1 cellular context compared by ENCODE assay signal in the genomic region with DNA sequence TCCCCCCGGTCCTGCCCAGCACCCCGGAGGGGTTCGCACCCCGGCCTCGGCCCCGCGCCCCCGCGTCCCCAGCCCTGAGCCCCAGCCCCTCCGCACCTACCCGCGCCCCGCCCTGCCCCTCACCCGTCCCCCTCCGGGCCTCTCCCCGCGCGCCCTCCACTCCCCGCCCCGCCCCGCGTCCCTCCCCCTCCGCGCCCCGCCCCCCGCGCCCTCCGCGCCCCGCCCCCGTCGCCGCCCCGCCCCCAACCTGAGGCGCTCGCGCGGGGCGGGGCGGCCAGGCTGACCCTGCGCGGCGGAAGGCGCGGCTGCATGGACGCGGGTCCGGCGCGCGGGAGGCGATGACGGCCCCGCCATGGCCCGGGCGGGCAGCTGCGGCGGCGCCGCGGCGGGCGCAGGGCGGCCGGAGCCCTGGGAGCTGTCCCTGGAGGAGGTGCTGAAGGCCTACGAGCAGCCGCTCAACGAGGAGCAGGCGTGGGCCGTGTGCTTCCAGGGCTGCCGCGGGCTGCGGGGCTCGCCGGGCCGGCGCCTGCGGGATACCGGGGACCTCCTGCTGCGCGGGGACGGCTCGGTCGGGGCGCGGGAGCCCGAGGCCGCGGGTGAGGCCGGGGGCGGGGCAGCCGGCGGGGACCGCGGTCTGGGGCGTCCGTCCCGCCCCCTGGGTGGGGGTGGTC.
TF ChIP-seq lines count a peak whose summit lies in the region.

A gene with protein sequence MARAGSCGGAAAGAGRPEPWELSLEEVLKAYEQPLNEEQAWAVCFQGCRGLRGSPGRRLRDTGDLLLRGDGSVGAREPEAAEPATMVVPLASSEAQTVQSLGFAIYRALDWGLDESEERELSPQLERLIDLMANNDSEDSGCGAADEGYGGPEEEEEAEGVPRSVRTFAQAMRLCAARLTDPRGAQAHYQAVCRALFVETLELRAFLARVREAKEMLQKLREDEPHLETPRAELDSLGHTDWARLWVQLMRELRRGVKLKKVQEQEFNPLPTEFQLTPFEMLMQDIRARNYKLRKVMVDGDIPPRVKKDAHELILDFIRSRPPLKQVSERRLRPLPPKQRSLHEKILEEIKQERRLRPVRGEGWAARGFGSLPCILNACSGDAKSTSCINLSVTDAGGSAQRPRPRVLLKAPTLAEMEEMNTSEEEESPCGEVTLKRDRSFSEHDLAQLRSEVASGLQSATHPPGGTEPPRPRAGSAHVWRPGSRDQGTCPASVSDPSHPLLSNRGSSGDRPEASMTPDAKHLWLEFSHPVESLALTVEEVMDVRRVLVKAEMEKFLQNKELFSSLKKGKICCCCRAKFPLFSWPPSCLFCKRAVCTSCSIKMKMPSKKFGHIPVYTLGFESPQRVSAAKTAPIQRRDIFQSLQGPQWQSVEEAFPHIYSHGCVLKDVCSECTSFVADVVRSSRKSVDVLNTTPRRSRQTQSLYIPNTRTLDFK (plus strand): TSS at position 277 of the 671 bp plus-strand sequence. CDS start 76 bp downstream, at position 353.

TF ChIP-seq in GM12878, 131 proteins besides CTCF, POLR2A, EP300 and RAD21 (continued from another document and continues in another):
- peak; percentile 57; the same call in 1 of the 2 replicates for TF ChIP-seq LARP7 (IDR thresholded peaks at IDR 0.05)
- no peak for TF ChIP-seq RELA (IDR thresholded peaks at IDR 0.05; ENCODE audit: borderline replicate concordance, partially characterized antibody)
- no peak for TF ChIP-seq ZNF207 (IDR thresholded peaks at IDR 0.05; ENCODE audit: borderline replicate concordance)
- 0 out of 2 replicates have a peak, but pooled peaks have one; percentile 33 for TF ChIP-seq RCOR1 (conservative IDR thresholded peaks at IDR 0.05; ENCODE audit: low read depth, low read length)
- TF ChIP-seq HDAC6 (IDR thresholded peaks at IDR 0.05; ENCODE audit: unreplicated experiment), result no peak
- peak; percentile 28; the same call in 1 of the 2 replicates for TF ChIP-seq BACH1 (IDR thresholded peaks at IDR 0.05; ENCODE audit: borderline replicate concordance)
- peak; percentile 64; the same call in 1 of the 2 replicates for TF ChIP-seq SIN3A (IDR thresholded peaks at IDR 0.05; ENCODE audit: low read depth, low read length)
- no peak for TF ChIP-seq CREB1 (IDR thresholded peaks at IDR 0.05; ENCODE audit: low read depth)
- TF ChIP-seq POU2F2 (IDR thresholded peaks at IDR 0.05; ENCODE audit: borderline replicate concordance, low read depth, low read length), result no peak
- 0 out of 2 replicates have a peak, but pooled peaks have one; percentile 22 for TF ChIP-seq NR2F1 (conservative IDR thresholded peaks at IDR 0.05)
- TF ChIP-seq, protein P1, sequence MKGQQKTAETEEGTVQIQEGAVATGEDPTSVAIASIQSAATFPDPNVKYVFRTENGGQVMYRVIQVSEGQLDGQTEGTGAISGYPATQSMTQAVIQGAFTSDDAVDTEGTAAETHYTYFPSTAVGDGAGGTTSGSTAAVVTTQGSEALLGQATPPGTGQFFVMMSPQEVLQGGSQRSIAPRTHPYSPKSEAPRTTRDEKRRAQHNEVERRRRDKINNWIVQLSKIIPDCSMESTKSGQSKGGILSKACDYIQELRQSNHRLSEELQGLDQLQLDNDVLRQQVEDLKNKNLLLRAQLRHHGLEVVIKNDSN (IDR thresholded peaks at IDR 0.05; ENCODE audit: borderline replicate concordance, extremely low read length, insufficient read depth, low read depth, low read length), result no peak
- TF ChIP-seq, protein P2, sequence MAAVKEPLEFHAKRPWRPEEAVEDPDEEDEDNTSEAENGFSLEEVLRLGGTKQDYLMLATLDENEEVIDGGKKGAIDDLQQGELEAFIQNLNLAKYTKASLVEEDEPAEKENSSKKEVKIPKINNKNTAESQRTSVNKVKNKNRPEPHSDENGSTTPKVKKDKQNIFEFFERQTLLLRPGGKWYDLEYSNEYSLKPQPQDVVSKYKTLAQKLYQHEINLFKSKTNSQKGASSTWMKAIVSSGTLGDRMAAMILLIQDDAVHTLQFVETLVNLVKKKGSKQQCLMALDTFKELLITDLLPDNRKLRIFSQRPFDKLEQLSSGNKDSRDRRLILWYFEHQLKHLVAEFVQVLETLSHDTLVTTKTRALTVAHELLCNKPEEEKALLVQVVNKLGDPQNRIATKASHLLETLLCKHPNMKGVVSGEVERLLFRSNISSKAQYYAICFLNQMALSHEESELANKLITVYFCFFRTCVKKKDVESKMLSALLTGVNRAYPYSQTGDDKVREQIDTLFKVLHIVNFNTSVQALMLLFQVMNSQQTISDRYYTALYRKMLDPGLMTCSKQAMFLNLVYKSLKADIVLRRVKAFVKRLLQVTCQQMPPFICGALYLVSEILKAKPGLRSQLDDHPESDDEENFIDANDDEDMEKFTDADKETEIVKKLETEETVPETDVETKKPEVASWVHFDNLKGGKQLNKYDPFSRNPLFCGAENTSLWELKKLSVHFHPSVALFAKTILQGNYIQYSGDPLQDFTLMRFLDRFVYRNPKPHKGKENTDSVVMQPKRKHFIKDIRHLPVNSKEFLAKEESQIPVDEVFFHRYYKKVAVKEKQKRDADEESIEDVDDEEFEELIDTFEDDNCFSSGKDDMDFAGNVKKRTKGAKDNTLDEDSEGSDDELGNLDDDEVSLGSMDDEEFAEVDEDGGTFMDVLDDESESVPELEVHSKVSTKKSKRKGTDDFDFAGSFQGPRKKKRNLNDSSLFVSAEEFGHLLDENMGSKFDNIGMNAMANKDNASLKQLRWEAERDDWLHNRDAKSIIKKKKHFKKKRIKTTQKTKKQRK (IDR thresholded peaks at IDR 0.05; ENCODE audit: low read depth, low read length), result no peak
- TF ChIP-seq SMARCA5 (IDR thresholded peaks at IDR 0.05), result peak; percentile 31; the same call in 1 of the 2 replicates
- peak; percentile 89 for TF ChIP-seq ZSCAN29 (IDR thresholded peaks at IDR 0.05)
- TF ChIP-seq SREBF1 (IDR thresholded peaks at IDR 0.05; ENCODE audit: low read length), result no peak
- no peak for TF ChIP-seq SMAD5 (IDR thresholded peaks at IDR 0.05; ENCODE audit: low read depth)
- no peak for TF ChIP-seq ZZZ3 (IDR thresholded peaks at IDR 0.05; ENCODE audit: control insufficient read depth, insufficient read length, low read depth)
- TF ChIP-seq MEF2A (IDR thresholded peaks at IDR 0.05; ENCODE audit: insufficient read depth, low read depth, low read length), result no peak
- TF ChIP-seq ZNF384 (IDR thresholded peaks at IDR 0.05; ENCODE audit: borderline replicate concordance, low read depth, low read length), result no peak
- no peak for TF ChIP-seq ZNF217 (IDR thresholded peaks at IDR 0.05)
- TF ChIP-seq, protein P3, sequence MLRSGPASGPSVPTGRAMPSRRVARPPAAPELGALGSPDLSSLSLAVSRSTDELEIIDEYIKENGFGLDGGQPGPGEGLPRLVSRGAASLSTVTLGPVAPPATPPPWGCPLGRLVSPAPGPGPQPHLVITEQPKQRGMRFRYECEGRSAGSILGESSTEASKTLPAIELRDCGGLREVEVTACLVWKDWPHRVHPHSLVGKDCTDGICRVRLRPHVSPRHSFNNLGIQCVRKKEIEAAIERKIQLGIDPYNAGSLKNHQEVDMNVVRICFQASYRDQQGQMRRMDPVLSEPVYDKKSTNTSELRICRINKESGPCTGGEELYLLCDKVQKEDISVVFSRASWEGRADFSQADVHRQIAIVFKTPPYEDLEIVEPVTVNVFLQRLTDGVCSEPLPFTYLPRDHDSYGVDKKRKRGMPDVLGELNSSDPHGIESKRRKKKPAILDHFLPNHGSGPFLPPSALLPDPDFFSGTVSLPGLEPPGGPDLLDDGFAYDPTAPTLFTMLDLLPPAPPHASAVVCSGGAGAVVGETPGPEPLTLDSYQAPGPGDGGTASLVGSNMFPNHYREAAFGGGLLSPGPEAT (IDR thresholded peaks at IDR 0.05; ENCODE audit: low read depth), result no peak
- no peak for TF ChIP-seq CEBPB (IDR thresholded peaks at IDR 0.05; ENCODE audit: borderline replicate concordance in 1 of 2, low read depth in 2 of 2, low read length in 2 of 2)
- TF ChIP-seq, protein P4, sequence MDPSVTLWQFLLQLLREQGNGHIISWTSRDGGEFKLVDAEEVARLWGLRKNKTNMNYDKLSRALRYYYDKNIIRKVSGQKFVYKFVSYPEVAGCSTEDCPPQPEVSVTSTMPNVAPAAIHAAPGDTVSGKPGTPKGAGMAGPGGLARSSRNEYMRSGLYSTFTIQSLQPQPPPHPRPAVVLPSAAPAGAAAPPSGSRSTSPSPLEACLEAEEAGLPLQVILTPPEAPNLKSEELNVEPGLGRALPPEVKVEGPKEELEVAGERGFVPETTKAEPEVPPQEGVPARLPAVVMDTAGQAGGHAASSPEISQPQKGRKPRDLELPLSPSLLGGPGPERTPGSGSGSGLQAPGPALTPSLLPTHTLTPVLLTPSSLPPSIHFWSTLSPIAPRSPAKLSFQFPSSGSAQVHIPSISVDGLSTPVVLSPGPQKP (IDR thresholded peaks at IDR 0.05; ENCODE audit: low read depth, low read length), result no peak
- TF ChIP-seq SREBF2 (IDR thresholded peaks at IDR 0.05; ENCODE audit: low read length), result no peak
- TF ChIP-seq MYC (IDR thresholded peaks at IDR 0.05; ENCODE audit: insufficient read depth, insufficient read length, insufficient replicate concordance, low read length, severe bottlenecking), result no peak
- no peak for TF ChIP-seq RFX5 (IDR thresholded peaks at IDR 0.05; ENCODE audit: low read depth, low read length)
- TF ChIP-seq, protein P5, sequence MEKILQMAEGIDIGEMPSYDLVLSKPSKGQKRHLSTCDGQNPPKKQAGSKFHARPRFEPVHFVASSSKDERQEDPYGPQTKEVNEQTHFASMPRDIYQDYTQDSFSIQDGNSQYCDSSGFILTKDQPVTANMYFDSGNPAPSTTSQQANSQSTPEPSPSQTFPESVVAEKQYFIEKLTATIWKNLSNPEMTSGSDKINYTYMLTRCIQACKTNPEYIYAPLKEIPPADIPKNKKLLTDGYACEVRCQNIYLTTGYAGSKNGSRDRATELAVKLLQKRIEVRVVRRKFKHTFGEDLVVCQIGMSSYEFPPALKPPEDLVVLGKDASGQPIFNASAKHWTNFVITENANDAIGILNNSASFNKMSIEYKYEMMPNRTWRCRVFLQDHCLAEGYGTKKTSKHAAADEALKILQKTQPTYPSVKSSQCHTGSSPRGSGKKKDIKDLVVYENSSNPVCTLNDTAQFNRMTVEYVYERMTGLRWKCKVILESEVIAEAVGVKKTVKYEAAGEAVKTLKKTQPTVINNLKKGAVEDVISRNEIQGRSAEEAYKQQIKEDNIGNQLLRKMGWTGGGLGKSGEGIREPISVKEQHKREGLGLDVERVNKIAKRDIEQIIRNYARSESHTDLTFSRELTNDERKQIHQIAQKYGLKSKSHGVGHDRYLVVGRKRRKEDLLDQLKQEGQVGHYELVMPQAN (conservative IDR thresholded peaks at IDR 0.05), result peak; percentile 72; the same call in 1 of the 2 replicates
- TF ChIP-seq RB1 (IDR thresholded peaks at IDR 0.05; ENCODE audit: borderline replicate concordance), result no peak
- TF ChIP-seq BHLHE40 (IDR thresholded peaks at IDR 0.05; ENCODE audit: borderline replicate concordance in 1 of 2, low read depth in 2 of 2, low read length in 1 of 2), result peak in 1 of 2 experiments; percentile 58; a peak in 2 of 4 replicates
- TF ChIP-seq SPI1 (IDR thresholded peaks at IDR 0.05; ENCODE audit: borderline replicate concordance, insufficient read depth, low read depth, low read length), result no peak
- TF ChIP-seq, protein P6, sequence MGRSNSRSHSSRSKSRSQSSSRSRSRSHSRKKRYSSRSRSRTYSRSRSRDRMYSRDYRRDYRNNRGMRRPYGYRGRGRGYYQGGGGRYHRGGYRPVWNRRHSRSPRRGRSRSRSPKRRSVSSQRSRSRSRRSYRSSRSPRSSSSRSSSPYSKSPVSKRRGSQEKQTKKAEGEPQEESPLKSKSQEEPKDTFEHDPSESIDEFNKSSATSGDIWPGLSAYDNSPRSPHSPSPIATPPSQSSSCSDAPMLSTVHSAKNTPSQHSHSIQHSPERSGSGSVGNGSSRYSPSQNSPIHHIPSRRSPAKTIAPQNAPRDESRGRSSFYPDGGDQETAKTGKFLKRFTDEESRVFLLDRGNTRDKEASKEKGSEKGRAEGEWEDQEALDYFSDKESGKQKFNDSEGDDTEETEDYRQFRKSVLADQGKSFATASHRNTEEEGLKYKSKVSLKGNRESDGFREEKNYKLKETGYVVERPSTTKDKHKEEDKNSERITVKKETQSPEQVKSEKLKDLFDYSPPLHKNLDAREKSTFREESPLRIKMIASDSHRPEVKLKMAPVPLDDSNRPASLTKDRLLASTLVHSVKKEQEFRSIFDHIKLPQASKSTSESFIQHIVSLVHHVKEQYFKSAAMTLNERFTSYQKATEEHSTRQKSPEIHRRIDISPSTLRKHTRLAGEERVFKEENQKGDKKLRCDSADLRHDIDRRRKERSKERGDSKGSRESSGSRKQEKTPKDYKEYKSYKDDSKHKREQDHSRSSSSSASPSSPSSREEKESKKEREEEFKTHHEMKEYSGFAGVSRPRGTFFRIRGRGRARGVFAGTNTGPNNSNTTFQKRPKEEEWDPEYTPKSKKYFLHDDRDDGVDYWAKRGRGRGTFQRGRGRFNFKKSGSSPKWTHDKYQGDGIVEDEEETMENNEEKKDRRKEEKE (IDR thresholded peaks at IDR 0.05), result no peak
- TF ChIP-seq, protein P7, sequence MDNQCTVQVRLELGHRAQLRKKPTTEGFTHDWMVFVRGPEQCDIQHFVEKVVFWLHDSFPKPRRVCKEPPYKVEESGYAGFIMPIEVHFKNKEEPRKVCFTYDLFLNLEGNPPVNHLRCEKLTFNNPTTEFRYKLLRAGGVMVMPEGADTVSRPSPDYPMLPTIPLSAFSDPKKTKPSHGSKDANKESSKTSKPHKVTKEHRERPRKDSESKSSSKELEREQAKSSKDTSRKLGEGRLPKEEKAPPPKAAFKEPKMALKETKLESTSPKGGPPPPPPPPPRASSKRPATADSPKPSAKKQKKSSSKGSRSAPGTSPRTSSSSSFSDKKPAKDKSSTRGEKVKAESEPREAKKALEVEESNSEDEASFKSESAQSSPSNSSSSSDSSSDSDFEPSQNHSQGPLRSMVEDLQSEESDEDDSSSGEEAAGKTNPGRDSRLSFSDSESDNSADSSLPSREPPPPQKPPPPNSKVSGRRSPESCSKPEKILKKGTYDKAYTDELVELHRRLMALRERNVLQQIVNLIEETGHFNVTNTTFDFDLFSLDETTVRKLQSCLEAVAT (IDR thresholded peaks at IDR 0.05), result no peak
- no peak for TF ChIP-seq SIX5 (IDR thresholded peaks at IDR 0.05; ENCODE audit: low read depth, low read length, severe bottlenecking)
